In the genomic region with DNA sequence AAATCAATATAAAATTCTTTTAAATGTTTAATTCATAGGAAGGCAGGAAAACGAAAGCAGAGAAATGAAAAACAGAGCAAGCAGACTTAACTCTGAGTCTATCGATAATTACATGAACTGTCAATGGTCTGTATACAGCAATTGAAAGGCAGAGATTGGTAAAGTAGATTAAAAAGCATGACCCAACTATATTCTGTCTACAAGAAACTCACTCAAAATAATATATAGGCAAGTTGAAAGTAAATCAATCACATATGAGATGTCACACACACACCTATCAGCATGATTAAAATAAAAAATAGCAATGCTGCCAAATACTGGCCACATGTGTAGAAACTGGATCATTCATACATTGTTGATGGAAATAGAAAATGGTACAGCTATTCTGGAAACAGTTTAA, we compare ENCODE assay signal across 24 cellular contexts.
"Had no signal": no experiment of that assay in that cellular context is flagged by ENCODE, and none has a peak within 500 bp of the region (broad histone marks: within the 10 kb centered on the region; RNA-seq: fewer than 3 reads in every experiment).

No MANE protein-coding gene starts in this region.

- DNase-seq: colonic mucosa; cortex of kidney; dermis blood vessel endothelial cell; dorsolateral prefrontal cortex; effector CD4-positive, alpha-beta T cell; effector CD8-positive, alpha-beta T cell; effector memory CD4-positive, alpha-beta T cell; effector memory CD8-positive, alpha-beta T cell; endodermal cell; erythroblast; esophagus squamous epithelium; foreskin fibroblast; foreskin keratinocyte; foreskin melanocyte; gastrocnemius medialis; glutamatergic neuron; head of caudate nucleus; heart left ventricle; heart right ventricle had no signal

- H3K4me1 ChIP-seq: colonic mucosa, foreskin keratinocyte, gastrocnemius medialis had no signal

- H3K9me3 ChIP-seq: colonic mucosa, esophagus squamous epithelium, gastrocnemius medialis had no signal

- H3K4me3 ChIP-seq: colonic mucosa, coronary artery, dorsolateral prefrontal cortex, esophagus muscularis mucosa, esophagus squamous epithelium, gastrocnemius medialis, gastroesophageal sphincter, heart left ventricle, heart right ventricle, hepatocyte had no signal

- H3K36me3 ChIP-seq: colonic mucosa, esophagus muscularis mucosa, esophagus squamous epithelium, gastrocnemius medialis, gastroesophageal sphincter, heart left ventricle, heart right ventricle had no signal

- H3K27ac ChIP-seq: colonic mucosa, coronary artery, dorsolateral prefrontal cortex, epithelial cell of prostate, esophagus muscularis mucosa, esophagus squamous epithelium, foreskin keratinocyte, gastrocnemius medialis, gastroesophageal sphincter, heart left ventricle, heart right ventricle, hepatocyte had no signal
